9 cellular contexts compared by ENCODE assay signal in genomic region chr20:37081717-37082289, GRCh38. TPM values are rescaled to one million over a fixed set of nuclear protein-coding genes. Genes with fewer than 3 reads are reported as not detected.
DNase-seq lines count a peak whose midpoint lies in the region; TF ChIP-seq lines count a peak whose summit lies in the region.
"Had no signal": no experiment of that assay in that cellular context is flagged by ENCODE, and none has a peak within 500 bp of the region (broad histone marks: within the 10 kb centered on the region; RNA-seq: fewer than 3 reads in every experiment).

No MANE protein-coding gene starts in this region.

- DNase-seq in AG04449 (ENCODE audit: low read depth, low spot score) (no peak), GM20000 (ENCODE audit: low spot score) (no peak), iPS-NIHi7 (ENCODE audit: extremely low spot score) (peak; percentile 33), DMS114 treated with DMSO at 0.1 percent for 48 hours (lab: John Stamatoyannopoulos, UW; ENCODE audit: unreplicated experiment) (no peak), inferior parietal cortex (ENCODE audit: extremely low spot score) (no peak), suprapubic skin (ENCODE audit: low spot score in 2 of 2) (no peak), H7 (no peak)
- peak; percentile 17 for DNase-seq in activated CD4-positive, alpha-beta memory T cell treated with anti-CD3 and anti-CD28 coated beads for 36 hours
- DNase-seq: NCI-H2081 treated with DMSO at 0.1 percent for 48 hours had no signal

- intact Hi-C loops in activated CD4-positive, alpha-beta memory T cell treated with anti-CD3 and anti-CD28 coated beads for 36 hours (cut with micrococcal nuclease): no loop called here

- no peaks in the 10 kb centered on the region for H3K27me3 Mint-ChIP-seq in activated CD4-positive, alpha-beta memory T cell treated with anti-CD3 and anti-CD28 coated beads for 36 hours

- CTCF ChIA-PET in AG04449 (lab: Yijun Ruan, JAX): interaction anchor here (0.6 to 3.7 kb wide), 7 partner anchors 10 to 73 kb away, joined by 3 to 21 read pairs (median 4); partner anchors contain the start of gene RBL1
- CTCF ChIA-PET in activated CD4-positive, alpha-beta memory T cell treated with anti-CD3 and anti-CD28 coated beads for 36 hours (lab: Charles Lee): interaction anchor here (0.8 to 1.5 kb wide), 2 partner anchors 13 to 74 kb away, joined by 3 to 5 read pairs; partner anchors contain the start of gene RBL1

- H3K36me3 ChIP-seq in suprapubic skin (no peaks in the 10 kb centered on the region), H7 (replicated peaks; ENCODE audit: control insufficient read depth, insufficient read depth, low read length) (peaks cover 1% of the 10 kb centered on the region)

- H3K9me3 Mint-ChIP-seq in activated CD4-positive, alpha-beta memory T cell treated with anti-CD3 and anti-CD28 coated beads for 36 hours: no peaks in the 10 kb centered on the region

- no peak overlapping the region for H3K4me3 ChIP-seq in AG04449 (ENCODE audit: low read depth, low read length)
- no peak overlapping the region for H3K4me3 ChIP-seq in suprapubic skin
- H3K4me3 ChIP-seq in H7 (ENCODE audit: insufficient read depth, low read depth, low read length): no peak overlapping the region

- 86% methylated on average over 5 of the region's 5 CpGs for WGBS in suprapubic skin

- peaks cover 40% of the 10 kb centered on the region for H3K36me3 Mint-ChIP-seq in activated CD4-positive, alpha-beta memory T cell treated with anti-CD3 and anti-CD28 coated beads for 36 hours

- TF ChIP-seq POLR2A in suprapubic skin (IDR thresholded peaks at IDR 0.05): no peak

- H3K27me3 ChIP-seq in suprapubic skin: no peaks in the 10 kb centered on the region
- H3K27me3 ChIP-seq in H7 (ENCODE audit: control insufficient read depth, insufficient read depth, low read length): no peaks in the 10 kb centered on the region

- TF ChIP-seq CTCF in AG04449 (IDR thresholded peaks at IDR 0.05; ENCODE audit: insufficient read depth, low read length, missing control alignments) (peak; percentile 26), GM20000 (IDR thresholded peaks at IDR 0.05; ENCODE audit: extremely low read depth, missing control alignments) (peak; percentile 14), suprapubic skin (IDR thresholded peaks at IDR 0.05) (no peak)

- no peak overlapping the region for H3K27ac ChIP-seq in suprapubic skin

- no peak overlapping the region for H3K4me3 Mint-ChIP-seq in activated CD4-positive, alpha-beta memory T cell treated with anti-CD3 and anti-CD28 coated beads for 36 hours

- peaks cover 25% of the 10 kb centered on the region for H3K4me1 Mint-ChIP-seq in activated CD4-positive, alpha-beta memory T cell treated with anti-CD3 and anti-CD28 coated beads for 36 hours (ENCODE audit: low read depth)

- TF ChIP-seq EP300 in suprapubic skin (IDR thresholded peaks at IDR 0.05): no peak

- POLR2A ChIA-PET in AG04449 (lab: Yijun Ruan, JAX): no interaction called here
- POLR2A ChIA-PET in activated CD4-positive, alpha-beta memory T cell treated with anti-CD3 and anti-CD28 coated beads for 36 hours (lab: Charles Lee): no interaction called here

- H3K9me3 ChIP-seq in suprapubic skin: no peaks in the 10 kb centered on the region

- no peak overlapping the region for H3K27ac Mint-ChIP-seq in activated CD4-positive, alpha-beta memory T cell treated with anti-CD3 and anti-CD28 coated beads for 36 hours

- H3K4me1 ChIP-seq in suprapubic skin: no peaks in the 10 kb centered on the region

RNA-seq across cellular contexts. Expression of gene RBL1, which starts 14.0 kb away (rescaled TPM):
- total RNA-seq in activated CD4-positive, alpha-beta memory T cell treated with anti-CD3 and anti-CD28 coated beads for 36 hours: 10 to 100 TPM; 41.4 to 41.6 TPM
- total RNA-seq in suprapubic skin: 10 to 100 TPM in 1 of 4 donors, 1 to 10 TPM in 3; 7.5 to 11.5 (median 8.9) TPM
- 17.6 and 20.5 TPM in 2 replicates for total RNA-seq in H7 (2014; rRNA removed; shearing (Covaris generic))

Comparison
In these comparisons a context has a peak if more than half of its experiments do, and no peak if none do; other contexts are left out.
1. DNase-seq: peak in activated CD4-positive, alpha-beta memory T cell treated with anti-CD3 and anti-CD28 coated beads for 36 hours (single experiment) and iPS-NIHi7 (single experiment); none in AG04449 (single experiment), GM20000 (single experiment), DMS114 treated with DMSO at 0.1 percent for 48 hours (single experiment), inferior parietal cortex (single experiment), suprapubic skin (0 of 2) and H7 (single experiment).
2. CTCF ChIP-seq: peak in AG04449 (single experiment) and GM20000 (single experiment); none in suprapubic skin (0 of 2).